ENCODE assay signal across 10 cellular contexts in genomic region chr12:111034148-111034910, GRCh38. TPM values are rescaled to one million over a fixed set of nuclear protein-coding genes. Genes with fewer than 3 reads are reported as not detected.
DNase-seq lines count a peak whose midpoint lies in the region; ATAC-seq and TF ChIP-seq lines count a peak whose summit lies in the region.
"Had no signal": no experiment of that assay in that cellular context is flagged by ENCODE, and none has a peak within 500 bp of the region (broad histone marks: within the 10 kb centered on the region; RNA-seq: fewer than 3 reads in every experiment).

Gene CUX2, plus strand, starts transcription at chr12:111034165.

- no peaks in the 10 kb centered on the region for H3K79me2 ChIP-seq in SK-N-SH (ENCODE audit: insufficient read depth)
- H3K79me2 ChIP-seq in smooth muscle cell (ENCODE audit: low read depth): no peaks in the 10 kb centered on the region

- no peaks in the 10 kb centered on the region for H3K36me3 ChIP-seq in SK-N-SH (replicated peaks in 1 of 2; ENCODE audit: control insufficient read depth in 1 of 2, insufficient read depth in 2 of 2, low read length in 1 of 2)
- H3K36me3 ChIP-seq in esophagus squamous epithelium: no peaks in the 10 kb centered on the region
- no peaks in the 10 kb centered on the region for H3K36me3 ChIP-seq in smooth muscle cell (ENCODE audit: low read depth)

- POLR2A ChIA-PET in SK-N-SH (lab: Yijun Ruan, JAX): no interaction called here

- H4K20me1 ChIP-seq in SK-N-SH (ENCODE audit: insufficient read depth): no peaks in the 10 kb centered on the region
- no peaks in the 10 kb centered on the region for H4K20me1 ChIP-seq in smooth muscle cell (ENCODE audit: low read depth)

- H3F3A ChIP-seq in SK-N-SH (replicated peaks; ENCODE audit: insufficient read depth) (no peaks in the 10 kb centered on the region), smooth muscle cell (ENCODE audit: low read depth) (no peaks in the 10 kb centered on the region)

- TF ChIP-seq POLR2A in esophagus squamous epithelium (IDR thresholded peaks at IDR 0.05): no peak

- H3K27ac ChIP-seq in SK-N-SH (ENCODE audit: low read depth in 2 of 2, low read length in 1 of 2) (peak within 1 kb of the TSS in 1 of 2 experiments; percentile 67; a peak in 2 of 4 replicates), esophagus squamous epithelium (no peak within 1 kb of the TSS), smooth muscle cell (ENCODE audit: low read depth) (no peak within 1 kb of the TSS)
- H3K27ac ChIP-seq: C4-2B had no signal

- H3K27me3 ChIP-seq in SK-N-SH (ENCODE audit: insufficient read depth): peaks cover 40% of the 10 kb centered on the region
- H3K27me3 ChIP-seq in esophagus squamous epithelium: peaks cover 7 to 100% (median 29%) of the 10 kb centered on the region in 4 donors
- H3K27me3 ChIP-seq in smooth muscle cell (ENCODE audit: low read depth): peaks cover 97% of the 10 kb centered on the region

- H3K4me2 ChIP-seq in SK-N-SH (no peak within 1 kb of the TSS), smooth muscle cell (peak within 1 kb of the TSS; percentile 65)

- H3K9ac ChIP-seq in SK-N-SH (no peak within 1 kb of the TSS), smooth muscle cell (ENCODE audit: low read depth) (no peak within 1 kb of the TSS)

- H3K4me3 ChIP-seq in SK-N-SH (ENCODE audit: low read depth in 2 of 2, low read length in 1 of 2) (peak within 1 kb of the TSS in 1 of 2 experiments; percentile 51; a peak in 3 of 4 replicates), esophagus squamous epithelium (peak within 1 kb of the TSS in 3 of 4 donors; percentile 8 to 49 (median 37)), smooth muscle cell (peak within 1 kb of the TSS; percentile 28)

- no peak for TF ChIP-seq EP300 in SK-N-SH (IDR thresholded peaks at IDR 0.05; ENCODE audit: borderline replicate concordance in 1 of 2, low read depth in 1 of 2, low read length in 1 of 2)

- DNase-seq in NOMO-1 (lab: John Stamatoyannopoulos, UW; ENCODE audit: unreplicated experiment in 2 of 2) (peak; percentile 21 to 25), NOMO-1 treated with dmso at 0.1 percent for 144 hours (lab: John Stamatoyannopoulos, UW; ENCODE audit: unreplicated experiment) (no peak), SK-N-SH (peak; percentile 80), esophagus squamous epithelium (lab: John Stamatoyannopoulos, UW) (no peak), smooth muscle cell (lab: John Stamatoyannopoulos, UW; ENCODE audit: unreplicated experiment) (no peak), NCI-H510A (lab: John Stamatoyannopoulos, UW) (no peak)
- DNase-seq: NCI-H1436 treated with DMSO at 0.1 percent for 48 hours had no signal

- H2AFZ ChIP-seq in SK-N-SH (ENCODE audit: low read depth) (no peak within 1 kb of the TSS), smooth muscle cell (ENCODE audit: low read depth) (no peak within 1 kb of the TSS)

- no peak for ATAC-seq in GM21717 (IDR thresholded peaks at IDR 0.05; ENCODE audit: unreplicated experiment)
- no peak for ATAC-seq in GM19463 (IDR thresholded peaks at IDR 0.05; ENCODE audit: unreplicated experiment)

- CTCF ChIA-PET in SK-N-SH (lab: Yijun Ruan, JAX): interaction anchor here (0.9 to 3.7 kb wide), 7 partner anchors 10 to 265 kb away, joined by 3 to 23 read pairs (median 8); no protein-coding TSS in a partner anchor

- TF ChIP-seq CTCF in SK-N-SH (IDR thresholded peaks at IDR 0.05) (no peak), esophagus squamous epithelium (IDR thresholded peaks at IDR 0.05) (no peak), smooth muscle cell (IDR thresholded peaks at IDR 0.05; ENCODE audit: borderline replicate concordance, insufficient read depth, poor library complexity, severe bottlenecking) (no peak)

- 6% methylated on average over 23 of the region's 102 CpGs for WGBS in SK-N-SH (ENCODE audit: low lambda C conversion rate)
- WGBS in esophagus squamous epithelium, 2 donors: 2% methylated on average over 29 of the region's 102 CpGs; no CpG with 5 or more reads in 1 of the 2 donors
- WGBS in smooth muscle cell (ENCODE audit: low lambda C conversion rate): 0% methylated on average over 34 of the region's 102 CpGs

- H3K9me3 ChIP-seq in SK-N-SH: no peaks in the 10 kb centered on the region
- no peaks in the 10 kb centered on the region for H3K9me3 ChIP-seq in esophagus squamous epithelium
- no peaks in the 10 kb centered on the region for H3K9me3 ChIP-seq in smooth muscle cell (replicated peaks; ENCODE audit: low read depth)

- intact Hi-C loops in esophagus squamous epithelium (cut with DNase I): no loop called here

- no peaks in the 10 kb centered on the region for H3K9me2 ChIP-seq in SK-N-SH

- H3K4me1 ChIP-seq in SK-N-SH (ENCODE audit: control insufficient read depth in 1 of 2, insufficient read depth in 2 of 2, low read depth in 1 of 2, low read length in 1 of 2): peaks cover 0 to 6% of the 10 kb centered on the region in 2 experiments; a peak in 2 of 4 replicates
- H3K4me1 ChIP-seq in esophagus squamous epithelium: peaks cover 0 to 40% (median 13%) of the 10 kb centered on the region in 3 donors
- H3K4me1 ChIP-seq in smooth muscle cell (ENCODE audit: low read depth): peaks cover 13% of the 10 kb centered on the region

- no peak for TF ChIP-seq RAD21 in SK-N-SH (IDR thresholded peaks at IDR 0.05; ENCODE audit: low read length)

TF ChIP-seq in SK-N-SH, 30 proteins besides CTCF, POLR2A, EP300 and RAD21:
- TF ChIP-seq YY1 (IDR thresholded peaks at IDR 0.05; ENCODE audit: low read depth): no peak
- TF ChIP-seq ELF1 (IDR thresholded peaks at IDR 0.05): no peak
- TF ChIP-seq, protein P1, sequence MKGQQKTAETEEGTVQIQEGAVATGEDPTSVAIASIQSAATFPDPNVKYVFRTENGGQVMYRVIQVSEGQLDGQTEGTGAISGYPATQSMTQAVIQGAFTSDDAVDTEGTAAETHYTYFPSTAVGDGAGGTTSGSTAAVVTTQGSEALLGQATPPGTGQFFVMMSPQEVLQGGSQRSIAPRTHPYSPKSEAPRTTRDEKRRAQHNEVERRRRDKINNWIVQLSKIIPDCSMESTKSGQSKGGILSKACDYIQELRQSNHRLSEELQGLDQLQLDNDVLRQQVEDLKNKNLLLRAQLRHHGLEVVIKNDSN (IDR thresholded peaks at IDR 0.05; ENCODE audit: borderline replicate concordance, low read depth): no peak
- no peak for TF ChIP-seq TCF12 (IDR thresholded peaks at IDR 0.05)
- TF ChIP-seq, protein P2, sequence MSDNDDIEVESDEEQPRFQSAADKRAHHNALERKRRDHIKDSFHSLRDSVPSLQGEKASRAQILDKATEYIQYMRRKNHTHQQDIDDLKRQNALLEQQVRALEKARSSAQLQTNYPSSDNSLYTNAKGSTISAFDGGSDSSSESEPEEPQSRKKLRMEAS (IDR thresholded peaks at IDR 0.05; ENCODE audit: low read depth): no peak
- no peak for TF ChIP-seq RXRA (IDR thresholded peaks at IDR 0.05; ENCODE audit: borderline replicate concordance, low read depth)
- no peak for TF ChIP-seq TAF1 (IDR thresholded peaks at IDR 0.05; ENCODE audit: borderline replicate concordance, low read depth, low read length)
- no peak for TF ChIP-seq GATA2 (CRISPR knock-in tag; IDR thresholded peaks at IDR 0.05)
- no peak for TF ChIP-seq USF2 (IDR thresholded peaks at IDR 0.05; ENCODE audit: borderline replicate concordance, low read depth, low read length)
- TF ChIP-seq ZBTB33 (IDR thresholded peaks at IDR 0.05; ENCODE audit: borderline replicate concordance, low read depth): no peak
- no peak for TF ChIP-seq FOXM1 (IDR thresholded peaks at IDR 0.05; ENCODE audit: low read depth)
- no peak for TF ChIP-seq NRF1 (IDR thresholded peaks at IDR 0.05; ENCODE audit: low read depth, low read length)
- no peak for TF ChIP-seq FOSL2 (IDR thresholded peaks at IDR 0.05; ENCODE audit: borderline replicate concordance, low read depth)
TF ChIP-seq in SK-N-SH: peak in this region for 0.

RNA-seq across cellular contexts. Expression of gene CUX2, which starts in this region (rescaled TPM):
- polyA plus RNA-seq in SK-N-SH (2012; rRNA removed) (0.07 and 0.08 TPM in 2 replicates), smooth muscle cell (not detected in 2 replicates)
- 0.14 and 0.37 TPM in 2 replicates for polyA plus RNA-seq in SK-N-SH (2012; cell fraction: cytosol; rRNA removed)
- 0.08 and 0.18 TPM in 2 replicates for polyA plus RNA-seq in SK-N-SH (2012; cell fraction: nucleus; rRNA removed)
- total RNA-seq in esophagus squamous epithelium (not detected), smooth muscle cell (not detected in 2 replicates)

Comparison
In these comparisons a context has a peak if more than half of its experiments do, and no peak if none do; other contexts are left out.
1. DNase-seq: peak in NOMO-1 (2 of 2); none in NOMO-1 treated with dmso at 0.1 percent for 144 hours (single experiment), esophagus squamous epithelium (single experiment), smooth muscle cell (single experiment) and NCI-H510A (single experiment).
2. Peak in DNase-seq in SK-N-SH; RNA of the gene not detected or under 1 TPM.